Comparison of ENCODE assay signal across 16 cellular contexts in genomic region chr4:1045193-1045594, GRCh38. TPM values are rescaled to one million over a fixed set of nuclear protein-coding genes. Genes with fewer than 3 reads are reported as not detected.
DNase-seq lines count a peak whose midpoint lies in the region; ATAC-seq, FAIRE-seq and TF ChIP-seq lines count a peak whose summit lies in the region.
"Had no signal": no experiment of that assay in that cellular context is flagged by ENCODE, and none has a peak within 500 bp of the region (broad histone marks: within the 10 kb centered on the region; RNA-seq: fewer than 3 reads in every experiment).

No MANE protein-coding gene starts in this region.

- no peak overlapping the region for H3K4me3 Mint-ChIP-seq in natural killer cell treated with Interleukin-12 subunit alpha and Interleukin-12 subunit beta and Interleukin-15 and Interleukin-18, amount 100 ng/mL, for 72 hours
- no peak overlapping the region for H3K4me3 Mint-ChIP-seq in natural killer cell
- H3K4me3 Mint-ChIP-seq in T-helper 17 cell: no peak overlapping the region

- no peak overlapping the region for H2AFZ ChIP-seq in H1 (ENCODE audit: low read length)

- no peak overlapping the region for H3K9ac ChIP-seq in H1 (replicated peaks in 1 of 4; ENCODE audit: extremely low read depth in 1 of 4, low read depth in 3 of 4, low read length in 3 of 4)

- peak overlapping the region; percentile 81; the same call in 1 of the 2 replicates for H2BK15ac ChIP-seq in H1 (ENCODE audit: low read length)

- no peaks in the 10 kb centered on the region for H3K79me1 ChIP-seq in H1 (ENCODE audit: low read depth, low read length)

- H4K8ac ChIP-seq in H1 (ENCODE audit: extremely low read depth, insufficient read depth, low read length): no peak overlapping the region

- POLR2A ChIA-PET in H1 (lab: Charles Lee; ENCODE audit: partially characterized antibody): interaction anchor here (1.3 kb wide), 1 partner anchor 11 kb away, joined by 5 read pairs; no protein-coding TSS in a partner anchor

- H3K23me2 ChIP-seq in H1 (ENCODE audit: low read depth, low read length): peaks cover 14% of the 10 kb centered on the region

- intact Hi-C loops in natural killer cell (cut with micrococcal nuclease): no loop called here
- intact Hi-C loops in ovary (cut with DNase I): no loop called here

- peaks cover 0 to 2% of the 10 kb centered on the region in 2 experiments for H4K20me1 ChIP-seq in H1 (replicated peaks in 1 of 2; ENCODE audit: control insufficient read depth in 1 of 2, insufficient read depth in 2 of 2, low read length in 2 of 2)

- H3K4me1 ChIP-seq in H1 (replicated peaks in 1 of 4; ENCODE audit: control insufficient read depth in 3 of 4, insufficient read depth in 4 of 4, low read length in 3 of 4) (peaks cover 0 to 15% (median 12%) of the 10 kb centered on the region in 4 experiments; a peak in 6 of 7 replicates), ovary (ENCODE audit: insufficient read depth) (peaks cover 26% of the 10 kb centered on the region), small intestine (ENCODE audit: control insufficient read depth in 2 of 2, insufficient read depth in 1 of 2, low read depth in 1 of 2, low read length in 1 of 2) (peaks cover 0 to 3% of the 10 kb centered on the region in 2 donors)

- FAIRE-seq in H1 (lab: Jason Lieb, UNC) (no peak), small intestine (lab: Jason Lieb, UNC) (no peak)
- FAIRE-seq: G401.6 had no signal

- no peaks in the 10 kb centered on the region for H3K9me3 Mint-ChIP-seq in natural killer cell treated with Interleukin-12 subunit alpha and Interleukin-12 subunit beta and Interleukin-15 and Interleukin-18, amount 100 ng/mL, for 72 hours
- no peaks in the 10 kb centered on the region for H3K9me3 Mint-ChIP-seq in natural killer cell

- peaks cover 4 to 10% of the 10 kb centered on the region in 2 donors for H3K4me1 Mint-ChIP-seq in natural killer cell treated with Interleukin-12 subunit alpha and Interleukin-12 subunit beta and Interleukin-15 and Interleukin-18, amount 100 ng/mL, for 72 hours (ENCODE audit: low read depth in 2 of 2)
- peaks cover 0 to 4% of the 10 kb centered on the region in 2 donors for H3K4me1 Mint-ChIP-seq in natural killer cell
- H3K4me1 Mint-ChIP-seq in T-helper 17 cell: peaks cover 11% of the 10 kb centered on the region

- TF ChIP-seq EP300 in H1 (IDR thresholded peaks at IDR 0.05; ENCODE audit: borderline replicate concordance in 1 of 2, low read depth in 2 of 2, low read length in 2 of 2) (no peak), ovary (IDR thresholded peaks at IDR 0.05) (no peak)

- peak overlapping the region; percentile 90 for H2AK5ac ChIP-seq in H1 (ENCODE audit: low read depth, low read length)

- no peaks in the 10 kb centered on the region for H3K79me2 ChIP-seq in H1 (ENCODE audit: control insufficient read depth in 1 of 2, insufficient read depth in 2 of 2, low read length in 2 of 2)

- no peak overlapping the region for H3K4me2 ChIP-seq in H1 (ENCODE audit: insufficient read depth in 1 of 2, low read depth in 2 of 2, low read length in 2 of 2)

- peaks cover 12 to 24% of the 10 kb centered on the region in 2 donors for H3K27me3 Mint-ChIP-seq in natural killer cell treated with Interleukin-12 subunit alpha and Interleukin-12 subunit beta and Interleukin-15 and Interleukin-18, amount 100 ng/mL, for 72 hours
- H3K27me3 Mint-ChIP-seq in natural killer cell (ENCODE audit: low read depth in 2 of 2) (peaks cover 28 to 32% of the 10 kb centered on the region in 2 donors), T-helper 17 cell (peaks cover 36% of the 10 kb centered on the region)

- no peak for TF ChIP-seq CTCF in natural killer cell (IDR thresholded peaks at IDR 0.05)
- TF ChIP-seq CTCF in H1 (IDR thresholded peaks at IDR 0.05; ENCODE audit: control extremely low read depth in 1 of 3, insufficient read depth in 1 of 3, low read depth in 1 of 3, low read length in 3 of 3): no peak
- TF ChIP-seq CTCF in ovary (IDR thresholded peaks at IDR 0.05): no peak

- peak overlapping the region; percentile 38 for H3K4ac ChIP-seq in H1 (replicated peaks; ENCODE audit: insufficient read length, low read depth, low read length)

- H3K36me3 ChIP-seq in H1 (ENCODE audit: control insufficient read depth in 2 of 4, insufficient read depth in 4 of 4, low read length in 3 of 4): no peaks in the 10 kb centered on the region
- H3K36me3 ChIP-seq in ovary: no peaks in the 10 kb centered on the region
- no peaks in the 10 kb centered on the region for H3K36me3 ChIP-seq in small intestine (ENCODE audit: control insufficient read depth in 2 of 2, insufficient read depth in 2 of 2, low read length in 2 of 2)

- peak overlapping the region; percentile 92; the same call in 1 of the 2 replicates for H2BK12ac ChIP-seq in H1 (ENCODE audit: low read depth, low read length)

- no peaks in the 10 kb centered on the region for H3K36me3 Mint-ChIP-seq in natural killer cell treated with Interleukin-12 subunit alpha and Interleukin-12 subunit beta and Interleukin-15 and Interleukin-18, amount 100 ng/mL, for 72 hours
- no peaks in the 10 kb centered on the region for H3K36me3 Mint-ChIP-seq in natural killer cell
- no peaks in the 10 kb centered on the region for H3K36me3 Mint-ChIP-seq in T-helper 17 cell (ENCODE audit: low read depth)

- no peak overlapping the region for H3K27ac Mint-ChIP-seq in natural killer cell treated with Interleukin-12 subunit alpha and Interleukin-12 subunit beta and Interleukin-15 and Interleukin-18, amount 100 ng/mL, for 72 hours
- H3K27ac Mint-ChIP-seq in natural killer cell (no peak overlapping the region), T-helper 17 cell (no peak overlapping the region)

- no peaks in the 10 kb centered on the region for H3K9me3 ChIP-seq in H1 (ENCODE audit: insufficient read depth in 2 of 2, low read depth in 1 of 2, low read length in 1 of 2)
- no peaks in the 10 kb centered on the region for H3K9me3 ChIP-seq in ovary
- H3K9me3 ChIP-seq in small intestine (ENCODE audit: control insufficient read depth, low read depth): no peaks in the 10 kb centered on the region
- H3K9me3 ChIP-seq in T-helper 17 cell (ENCODE audit: control insufficient read depth, low read length, poor library complexity, severe bottlenecking): no peaks in the 10 kb centered on the region

- TF ChIP-seq RAD21 in H1 (IDR thresholded peaks at IDR 0.05 in 1 of 2, conservative IDR thresholded peaks at IDR 0.05 in 1 of 2; ENCODE audit: low read depth in 2 of 2, low read length in 2 of 2): no peak

- H2BK5ac ChIP-seq in H1 (ENCODE audit: low read depth, low read length): 0 out of 2 replicates have a peak overlapping the region, but pooled peaks have one; percentile 63

- H3K27ac ChIP-seq in H1 (ENCODE audit: low read depth, low read length): no peak overlapping the region
- peak overlapping the region in 1 of 2 donors; percentile 9 for H3K27ac ChIP-seq in ovary
- no peak overlapping the region for H3K27ac ChIP-seq in small intestine (ENCODE audit: low read depth in 1 of 2, low read length in 1 of 2)

- H3K23ac ChIP-seq in H1 (ENCODE audit: insufficient read length): no peak overlapping the region

- peak overlapping the region; percentile 55 for H4K91ac ChIP-seq in H1 (replicated peaks; ENCODE audit: insufficient read length, low read length)

- peaks cover 0 to 8% (median 6%) of the 10 kb centered on the region in 4 experiments; a peak in 3 of 7 replicates for H3K27me3 ChIP-seq in H1 (replicated peaks in 1 of 4; ENCODE audit: control insufficient read depth in 3 of 4, extremely low read depth in 1 of 4, insufficient read depth in 3 of 4, low read length in 3 of 4)
- H3K27me3 ChIP-seq in ovary: no peaks in the 10 kb centered on the region
- peaks cover 2 to 3% of the 10 kb centered on the region in 2 donors for H3K27me3 ChIP-seq in small intestine (ENCODE audit: control insufficient read depth in 2 of 2, insufficient read depth in 2 of 2, low read length in 2 of 2)

- H4K5ac ChIP-seq in H1 (ENCODE audit: insufficient read length, low read depth, low read length): no peak overlapping the region

- peak; percentile 42 for DNase-seq in natural killer cell treated with Interleukin-12 subunit alpha and Interleukin-12 subunit beta and Interleukin-15 and Interleukin-18, amount 100 ng/mL, for 72 hours (ENCODE audit: low spot score)
- DNase-seq in natural killer cell: no peak
- DNase-seq in H1 (ENCODE audit: low read depth in 1 of 2, low spot score in 2 of 2): no peak
- peak in 4 of 5 donors; percentile 19 to 49 (median 41) for DNase-seq in ovary
- DNase-seq in small intestine: no peak
- no peak for DNase-seq in T-helper 17 cell
- no peak for DNase-seq in HK-2 (ENCODE audit: unreplicated experiment)
- DNase-seq: activated CD4-positive, alpha-beta T cell treated with anti-CD3 and anti-CD28 coated beads for 4 hours; activated naive CD4-positive, alpha-beta T cell treated with anti-CD3 and anti-CD28 coated beads, Interleukin-2, amount 50 U/mL, for 16 hours; effector memory CD4-positive, alpha-beta T cell; GM23248; hippocampal formation; NCI-H1694; NCI-H345 had no signal

- H3K56ac ChIP-seq in H1 (replicated peaks; ENCODE audit: insufficient read length, low read depth, low read length): no peak overlapping the region

- no peak for ATAC-seq in natural killer cell treated with Interleukin-12 subunit alpha and Interleukin-12 subunit beta and Interleukin-15 and Interleukin-18, amount 100 ng/mL, for 72 hours
- ATAC-seq in natural killer cell: no peak
- ATAC-seq in T-helper 17 cell: no peak
- no peak for ATAC-seq in HG02884 (IDR thresholded peaks at IDR 0.05; ENCODE audit: unreplicated experiment)

- no peak overlapping the region for H2BK120ac ChIP-seq in H1 (replicated peaks; ENCODE audit: low read depth, low read length)

- CTCF ChIA-PET in H1 (lab: Charles Lee; ENCODE audit: partially characterized antibody): interaction anchor here (1.1 kb wide), 1 partner anchor 12 kb away, joined by 4 read pairs; no protein-coding TSS in a partner anchor

- no peak for TF ChIP-seq POLR2A in H1 (IDR thresholded peaks at IDR 0.05; ENCODE audit: control extremely low read depth in 1 of 2, low read depth in 2 of 2, low read length in 2 of 2)
- TF ChIP-seq POLR2A in ovary (IDR thresholded peaks at IDR 0.05): no peak

- WGBS in H1 (ENCODE audit: extremely low coverage in 1 of 2, insufficient coverage in 1 of 2, insufficient read length in 1 of 2, insufficient replicate concordance in 2 of 2, low coverage in 1 of 2, low lambda C conversion rate in 2 of 2, missing lambda C conversion rate in 1 of 2), 2 experiments: 91% methylated on average over 14 of the region's 14 CpGs; no CpG with 5 or more reads in 1 of the 2 experiments
- 89 to 92% (median 89%) methylated on average over 14 of the region's 14 CpGs for WGBS in ovary, 3 donors
- 57 to 79% (median 65%) methylated on average over 14 of the region's 14 CpGs for WGBS in small intestine, 3 donors

- no peak overlapping the region; the same call in 1 of the 2 replicates for H3K18ac ChIP-seq in H1 (ENCODE audit: extremely low read depth, low read length)

- peak overlapping the region; percentile 80; the same call in 1 of the 2 replicates for H2BK20ac ChIP-seq in H1 (ENCODE audit: low read length)

- no peak overlapping the region for H3K14ac ChIP-seq in H1 (ENCODE audit: insufficient read length)

- H3K4me3 ChIP-seq in H1 (ENCODE audit: extremely low read depth in 1 of 4, insufficient read depth in 2 of 4, low read depth in 3 of 4, low read length in 4 of 4) (no peak overlapping the region), ovary (no peak overlapping the region), small intestine (ENCODE audit: low read depth in 1 of 2, low read length in 2 of 2) (no peak overlapping the region)
- H3K4me3 ChIP-seq: GM23248 had no signal

RNA-seq across cellular contexts. Expression of gene FGFRL1, which starts 33.8 kb away (rescaled TPM):
- 10 to 100 TPM; 15.2 to 16.6 TPM for total RNA-seq in natural killer cell treated with Interleukin-12 subunit alpha and Interleukin-12 subunit beta and Interleukin-15 and Interleukin-18, amount 100 ng/mL, for 72 hours
- total RNA-seq in natural killer cell (10 to 100 TPM; 28.0 to 39.8 (median 32.5) TPM), ovary (10 to 100 TPM; 23.4 to 59.1 (median 40.2) TPM), T-helper 17 cell (10 to 100 TPM; 23.1 to 30.1 TPM)
- 18.8 and 18.9 TPM in 2 replicates for total RNA-seq in H1 (2021; fragmentation: NEBNext Ultra II Directional; extraction: Animal tissue kit (Norgen Biotek cat#: 25700))
- polyA plus RNA-seq in H1 (2011; rRNA removed) (34.6 and 38.9 TPM in 2 replicates), ovary (10 to 100 TPM; 29.5 to 29.6 TPM), small intestine (10 to 100 TPM in 1 of 3 donors, 1 to 10 TPM in 2; 1.8 to 10.9 (median 4.1) TPM)
- polyA plus RNA-seq in H1 (2011; cell fraction: cytosol; rRNA removed): 27.7 TPM
- polyA plus RNA-seq in H1 (2011; cell fraction: nucleus; rRNA removed): 30.1 TPM
- polyA plus RNA-seq in H1 (2012, experiment 1 of 2): 12.6 to 21.8 TPM (median 19.7 TPM) in 4 replicates
- polyA plus RNA-seq in H1 (2012, experiment 2 of 2): 15.6 TPM
- polyA plus RNA-seq in H1 (2013, experiment 1 of 2): 21.1 TPM
- 22.9 TPM for polyA plus RNA-seq in H1 (2013, experiment 2 of 2)
- 72.8 and 101 TPM in 2 replicates for polyA minus RNA-seq in H1 (2011; rRNA and poly(A)+ RNA removed)
- 20.7 TPM for polyA minus RNA-seq in H1 (2011; cell fraction: cytosol; rRNA and poly(A)+ RNA removed)
- polyA minus RNA-seq in H1 (2011; cell fraction: nucleus; rRNA and poly(A)+ RNA removed): 22.0 TPM

RNA-seq across cellular contexts. Expression of gene SLC26A1, which starts 52.0 kb away (rescaled TPM):
- under 1 TPM in 1 of 2 donors, not detected in 1; 0.88 TPM for total RNA-seq in natural killer cell treated with Interleukin-12 subunit alpha and Interleukin-12 subunit beta and Interleukin-15 and Interleukin-18, amount 100 ng/mL, for 72 hours
- total RNA-seq in natural killer cell (under 1 TPM; 0.19 to 0.80 (median 0.61) TPM), ovary (1 to 10 TPM in 1 of 7 donors, under 1 TPM in 5, not detected in 1; 0.10 to 1.1 (median 0.21) TPM), T-helper 17 cell (under 1 TPM in 1 of 2 donors, not detected in 1; 0.21 TPM)
- total RNA-seq in H1 (2021; fragmentation: NEBNext Ultra II Directional; extraction: Animal tissue kit (Norgen Biotek cat#: 25700)): not detected in 2 replicates
- polyA plus RNA-seq in H1 (2011; rRNA removed) (0.11 and 0.14 TPM in 2 replicates), ovary (under 1 TPM; 0.28 to 0.36 TPM), small intestine (1 to 10 TPM in 2 of 3 donors, under 1 TPM in 1; 0.54 to 3.0 (median 2.5) TPM)
- polyA plus RNA-seq in H1 (2011; cell fraction: cytosol; rRNA removed): 0.10 TPM
- 0.57 TPM for polyA plus RNA-seq in H1 (2011; cell fraction: nucleus; rRNA removed)
- polyA plus RNA-seq in H1 (2012, experiment 1 of 2): 0.20 to 0.67 TPM (median 0.33 TPM) in 4 replicates
- 0.08 TPM for polyA plus RNA-seq in H1 (2012, experiment 2 of 2)
- polyA plus RNA-seq in H1 (2013, experiment 1 of 2): 0.14 TPM
- 0.06 TPM for polyA plus RNA-seq in H1 (2013, experiment 2 of 2)
- 0.07 and 0.09 TPM in 2 replicates for polyA minus RNA-seq in H1 (2011; rRNA and poly(A)+ RNA removed)
- polyA minus RNA-seq in H1 (2011; cell fraction: cytosol; rRNA and poly(A)+ RNA removed): not detected
- 0.20 TPM for polyA minus RNA-seq in H1 (2011; cell fraction: nucleus; rRNA and poly(A)+ RNA removed)

RNA-seq across cellular contexts. Expression of gene IDUA, which starts 58.4 kb away (rescaled TPM):
- 10 to 100 TPM; 15.7 to 17.5 TPM for total RNA-seq in natural killer cell treated with Interleukin-12 subunit alpha and Interleukin-12 subunit beta and Interleukin-15 and Interleukin-18, amount 100 ng/mL, for 72 hours
- total RNA-seq in natural killer cell: 10 to 100 TPM; 38.7 to 43.6 (median 43.0) TPM
- 4.8 and 6.5 TPM in 2 replicates for total RNA-seq in H1 (2021; fragmentation: NEBNext Ultra II Directional; extraction: Animal tissue kit (Norgen Biotek cat#: 25700))
- 2.8 and 5.8 TPM in 2 replicates for polyA plus RNA-seq in H1 (2011; rRNA removed)
- polyA plus RNA-seq in H1 (2011; cell fraction: cytosol; rRNA removed): 3.5 TPM
- polyA plus RNA-seq in H1 (2011; cell fraction: nucleus; rRNA removed): 30.1 TPM
- 1.3 to 4.4 TPM (median 2.7 TPM) in 4 replicates for polyA plus RNA-seq in H1 (2012, experiment 1 of 2)
- 1.2 TPM for polyA plus RNA-seq in H1 (2012, experiment 2 of 2)
- polyA plus RNA-seq in H1 (2013, experiment 1 of 2): 2.0 TPM
- 2.1 TPM for polyA plus RNA-seq in H1 (2013, experiment 2 of 2)
- 0.93 and 1.1 TPM in 2 replicates for polyA minus RNA-seq in H1 (2011; rRNA and poly(A)+ RNA removed)
- 2.7 TPM for polyA minus RNA-seq in H1 (2011; cell fraction: cytosol; rRNA and poly(A)+ RNA removed)
- polyA minus RNA-seq in H1 (2011; cell fraction: nucleus; rRNA and poly(A)+ RNA removed): 8.1 TPM
- 10 to 100 TPM; 13.9 to 49.1 (median 33.9) TPM for total RNA-seq in ovary
- 10 to 100 TPM in 1 of 2 donors, 1 to 10 TPM in 1; 3.1 to 17.2 TPM for polyA plus RNA-seq in ovary
- 10 to 100 TPM; 10.8 to 13.2 (median 13.0) TPM for polyA plus RNA-seq in small intestine
- 10 to 100 TPM; 56.9 to 58.6 TPM for total RNA-seq in T-helper 17 cell

Comparison
In these comparisons a context has a peak if more than half of its experiments do, and no peak if none do; other contexts are left out.
1. DNase-seq: peak in natural killer cell treated with Interleukin-12 subunit alpha and Interleukin-12 subunit beta and Interleukin-15 and Interleukin-18, amount 100 ng/mL, for 72 hours (single experiment) and ovary (4 of 5); none in natural killer cell (single experiment), H1 (0 of 2), small intestine (single experiment), T-helper 17 cell (0 of 3) and HK-2 (single experiment).